Comparison of ENCODE assay signal across 19 cellular contexts in the genomic region with DNA sequence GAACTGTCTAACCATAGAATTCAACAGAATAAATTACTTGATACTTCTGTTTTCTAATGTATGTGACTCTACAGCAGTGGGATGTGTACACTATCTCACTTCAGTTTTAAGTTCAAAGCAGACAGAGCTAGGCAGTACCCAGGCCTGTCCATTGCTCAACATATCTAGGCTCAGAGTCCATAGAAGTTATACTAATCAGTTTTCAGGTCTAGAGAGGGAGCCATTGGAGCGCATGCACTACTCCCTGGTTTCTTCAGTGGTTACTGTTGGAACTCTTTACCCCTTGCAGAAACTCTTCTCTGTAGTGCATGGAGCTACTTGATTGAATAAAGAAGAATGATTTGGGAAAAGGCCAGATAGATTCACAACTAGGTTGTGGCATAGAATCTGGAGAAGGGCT. TPM values are rescaled to one million over a fixed set of nuclear protein-coding genes. Genes with fewer than 3 reads are reported as not detected.
DNase-seq lines count a peak whose midpoint lies in the region; ATAC-seq and FAIRE-seq lines count a peak whose summit lies in the region.
"Had no signal": no experiment of that assay in that cellular context is flagged by ENCODE, and none has a peak within 500 bp of the region (broad histone marks: within the 10 kb centered on the region; RNA-seq: fewer than 3 reads in every experiment).

No MANE protein-coding gene starts in this region.

- no peaks in the 10 kb centered on the region for H3K4me1 ChIP-seq in small intestine (ENCODE audit: control insufficient read depth in 2 of 2, insufficient read depth in 1 of 2, low read depth in 1 of 2, low read length in 1 of 2)
- H3K4me1 ChIP-seq: BLaER1, tibial artery had no signal

- H3K27ac ChIP-seq in SK-N-MC: peak overlapping the region; percentile 83; the same call in 1 of the 2 replicates
- H3K27ac ChIP-seq in small intestine (ENCODE audit: low read depth in 1 of 2, low read length in 1 of 2): no peak overlapping the region
- H3K27ac ChIP-seq: BLaER1, tibial artery had no signal

- no peak overlapping the region for H3K9ac ChIP-seq in SK-N-MC (ENCODE audit: insufficient read length)
- H3K9ac ChIP-seq: BLaER1 had no signal

- 0 out of 2 replicates have a peak overlapping the region, but pooled peaks have one; percentile 18 for H3K4me3 ChIP-seq in SK-N-MC
- H3K4me3 ChIP-seq in small intestine (ENCODE audit: low read depth in 1 of 2, low read length in 2 of 2): no peak overlapping the region
- H3K4me3 ChIP-seq: BLaER1, tibial artery had no signal

- H3K27me3 ChIP-seq in small intestine (ENCODE audit: control insufficient read depth in 2 of 2, insufficient read depth in 2 of 2, low read length in 2 of 2): no peaks in the 10 kb centered on the region
- H3K27me3 ChIP-seq: BLaER1, tibial artery had no signal

- no peak for FAIRE-seq in small intestine (lab: Jason Lieb, UNC)
- FAIRE-seq: H1 had no signal

- H3K36me3 ChIP-seq in SK-N-MC (ENCODE audit: insufficient read depth, low read length) (0 out of 2 replicates have a peak, but pooled peaks cover 5% of the 10 kb centered on the region), small intestine (ENCODE audit: control insufficient read depth in 2 of 2, insufficient read depth in 2 of 2, low read length in 2 of 2) (no peaks in the 10 kb centered on the region)
- H3K36me3 ChIP-seq: BLaER1, tibial artery had no signal

- ATAC-seq in left lobe of liver: peak; percentile 95
- no peak for ATAC-seq in HG03045 (IDR thresholded peaks at IDR 0.05; ENCODE audit: unreplicated experiment)
- ATAC-seq in GM19455 (IDR thresholded peaks at IDR 0.05; ENCODE audit: unreplicated experiment): no peak
- no peak for ATAC-seq in HG03571 (IDR thresholded peaks at IDR 0.05; ENCODE audit: unreplicated experiment)
- ATAC-seq: activated CD4-positive, CD25-positive, alpha-beta regulatory T cell treated with anti-CD3 and anti-CD28 coated beads, Interleukin-2, amount 50 U/mL, for 24 hours; effector memory CD8-positive, alpha-beta T cell; stimulated activated memory B cell treated with anti-CD40 and anti-IgM and Interleukin-4, amounts not matched to agents 10 μg/mL and 1 μg/mL and 100 μg/mL, for 72 hours had no signal

- peaks cover 4% of the 10 kb centered on the region; the same call in 1 of the 2 replicates for H3K9me3 ChIP-seq in SK-N-MC (ENCODE audit: low read depth, low read length)
- no peaks in the 10 kb centered on the region for H3K9me3 ChIP-seq in small intestine (ENCODE audit: control insufficient read depth, low read depth)
- H3K9me3 ChIP-seq: BLaER1, tibial artery had no signal

- 85 to 95% (median 92%) methylated on average over 1 of the region's 1 CpG for WGBS in small intestine, 3 donors

- DNase-seq in M059J (ENCODE audit: low read depth) (peak; percentile 4), SK-N-MC (ENCODE audit: low read depth, low spot score) (peak; percentile 16), left lobe of liver (ENCODE audit: low spot score) (no peak), small intestine (peak; percentile 54)
- DNase-seq: activated effector memory CD4-positive, alpha-beta T cell treated with Interleukin-2 at 50 U/mL for 16 hours; amniotic stem cell; effector memory CD8-positive, alpha-beta T cell; KG1; NCI-H1436; NCI-H2227 treated with DMSO at 0.1 percent for 48 hours; stimulated activated CD4-positive, alpha-beta T cell treated with anti-CD3 and anti-CD28 coated beads, Interleukin-12 subunit alpha, Interleukin-12 subunit beta, amount 100 ng/mL, for 4 hours; tibial artery had no signal

RNA-seq across cellular contexts. Expression of gene CD36, which starts 4.4 kb away (rescaled TPM):
- total RNA-seq in M059J (2014; rRNA removed; shearing (Covaris generic)): 2.0 and 9.4 TPM in 2 replicates
- total RNA-seq in left lobe of liver: 16.3 TPM
- 10 to 100 TPM; 27.3 to 55.4 (median 44.7) TPM for polyA plus RNA-seq in small intestine
